Comparison of ENCODE assay signal across 8 cellular contexts in genomic region chr11:45105233-45105992, GRCh38. TPM values are rescaled to one million over a fixed set of nuclear protein-coding genes. Genes with fewer than 3 reads are reported as not detected.
DNase-seq lines count a peak whose midpoint lies in the region; ATAC-seq and TF ChIP-seq lines count a peak whose summit lies in the region.

No MANE protein-coding gene starts in this region.

- no peak overlapping the region for H3K4me3 ChIP-seq in dorsolateral prefrontal cortex

- in situ Hi-C loops in Caki2 (cut with HindIII; ENCODE audit: low pct_unique_long_range_greater_than_20kb, low sequenced_read_pairs) = loop anchor here (25.0 kb wide), 1 partner anchor 168 kb away; no protein-coding TSS in a partner anchor

- intact Hi-C loops in dorsolateral prefrontal cortex (cut with DNase I) = loop anchor here (2.0 to 10.0 kb wide), 5 partner anchors 42 to 541 kb away; partner anchors contain the start of genes PRDM11 (in 2 of the 2) and CD82 (in 1 of the 2)

- no peak overlapping the region for H3K27ac ChIP-seq in dorsolateral prefrontal cortex

- peaks cover 0 to 6% (median 0%) of the 10 kb centered on the region in 45 donors for H3K27me3 ChIP-seq in dorsolateral prefrontal cortex

- ATAC-seq in HG02642 (IDR thresholded peaks at IDR 0.05; ENCODE audit: poor library complexity, unreplicated experiment) (peak; percentile 49), HG03432 (IDR thresholded peaks at IDR 0.05; ENCODE audit: unreplicated experiment) (no peak)

- DNase-seq in Caki2 (ENCODE audit: low read depth) = peak; percentile 47
- DNase-seq in NCI-H524 (lab: John Stamatoyannopoulos, UW) = peak; percentile 75 to 92
- DNase-seq in activated CD4-positive, alpha-beta T cell treated with anti-CD3 and anti-CD28 coated beads, Interleukin-2, amount 50 U/mL, for 24 hours (ENCODE audit: low read depth in 1 of 2, low spot score in 1 of 2) = peak; percentile 33 to 40
- peak; percentile 65 to 84 (median 79) for DNase-seq in dorsolateral prefrontal cortex
- peak; percentile 69 for DNase-seq in medulla oblongata (ENCODE audit: extremely low spot score)
- peak; percentile 42 to 50 for DNase-seq in stimulated activated CD8-positive, alpha-beta memory T cell treated with anti-CD3 and anti-CD28 coated beads, Interleukin-15, amount 100 ng/mL, for 48 hours (ENCODE audit: low read depth in 2 of 2)

- TF ChIP-seq CTCF in dorsolateral prefrontal cortex (IDR thresholded peaks at IDR 0.05 in 54 of 56, conservative IDR thresholded peaks at IDR 0.05 in 2 of 56; ENCODE audit: low read depth in 1 of 56, partially characterized antibody in 56 of 56) = peak; percentile 65 to 99 (median 94)

RNA-seq across cellular contexts. Expression of gene PRDM11, which starts 41.0 kb away (rescaled TPM):
- total RNA-seq in Caki2 (2014; rRNA removed; shearing (Covaris generic); ENCODE audit: low replicate concordance) = 5.2 and 6.0 TPM in 2 replicates
- 10 to 100 TPM; 18.8 to 43.2 (median 30.9) TPM for total RNA-seq in dorsolateral prefrontal cortex
